Comparison of ENCODE assay signal across 12 cellular contexts in the genomic region with DNA sequence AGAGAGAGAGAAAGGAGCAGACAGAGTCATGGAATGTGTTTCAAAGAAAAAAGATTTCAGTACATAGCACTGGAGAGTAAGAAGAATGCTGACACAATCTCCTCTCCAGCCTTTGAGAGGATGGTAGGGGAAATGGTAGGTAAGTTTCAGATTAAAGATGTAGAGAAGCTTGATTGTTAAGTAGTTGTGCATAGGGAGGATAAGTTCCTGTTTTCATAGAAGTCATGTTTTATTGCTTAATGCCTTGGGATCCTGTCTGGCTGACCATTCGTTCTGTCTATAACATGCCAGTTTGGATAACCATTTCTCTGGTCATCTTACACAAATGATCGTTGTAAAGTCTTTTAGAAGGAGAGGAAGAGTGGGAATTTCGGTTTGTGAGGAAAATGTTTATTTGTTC.
DNase-seq lines count a peak whose midpoint lies in the region; ATAC-seq and TF ChIP-seq lines count a peak whose summit lies in the region.
"Had no signal": no experiment of that assay in that cellular context is flagged by ENCODE, and none has a peak within 500 bp of the region (broad histone marks: within the 10 kb centered on the region; RNA-seq: fewer than 3 reads in every experiment).

No MANE protein-coding gene starts in this region.

- no peaks in the 10 kb centered on the region for H3K4me1 ChIP-seq in parathyroid adenoma
- H3K4me1 ChIP-seq in osteoblast (ENCODE audit: insufficient read depth, low read length): peaks cover 5% of the 10 kb centered on the region
- H3K4me1 ChIP-seq: BLaER1 had no signal

- H3K27me3 Mint-ChIP-seq in T-helper 17 cell: peaks cover 4% of the 10 kb centered on the region
- no peaks in the 10 kb centered on the region for H3K27me3 Mint-ChIP-seq in activated T-cell treated with anti-CD3 and anti-CD28 coated beads, Interleukin-2, amount 50 U/mL, for 24 hours

- H3K4me2 ChIP-seq in parathyroid adenoma (ENCODE audit: low read length) (no peak overlapping the region), osteoblast (ENCODE audit: insufficient read depth, low read length) (no peak overlapping the region)
- H3K4me2 ChIP-seq: BLaER1 had no signal

- H3K27ac Mint-ChIP-seq in T-helper 17 cell: no peak overlapping the region
- H3K27ac Mint-ChIP-seq in activated T-cell treated with anti-CD3 and anti-CD28 coated beads, Interleukin-2, amount 50 U/mL, for 24 hours: no peak overlapping the region

- no peaks in the 10 kb centered on the region for H3K36me3 ChIP-seq in parathyroid adenoma (ENCODE audit: control insufficient read depth, insufficient read depth, low read length)
- no peaks in the 10 kb centered on the region for H3K36me3 ChIP-seq in osteoblast (ENCODE audit: insufficient read depth, low read length)
- H3K36me3 ChIP-seq: BLaER1 had no signal

- no peaks in the 10 kb centered on the region for H3K9me3 Mint-ChIP-seq in activated T-cell treated with anti-CD3 and anti-CD28 coated beads, Interleukin-2, amount 50 U/mL, for 24 hours

- TF ChIP-seq CTCF in parathyroid adenoma (IDR thresholded peaks at IDR 0.05): no peak
- no peak for TF ChIP-seq CTCF in osteoblast (IDR thresholded peaks at IDR 0.05; ENCODE audit: extremely low read depth, low read depth, low read length)

- H3K79me2 ChIP-seq in parathyroid adenoma (no peaks in the 10 kb centered on the region), osteoblast (ENCODE audit: insufficient read depth, low read length) (no peaks in the 10 kb centered on the region)

- H3K36me3 Mint-ChIP-seq in T-helper 17 cell (ENCODE audit: low read depth): no peaks in the 10 kb centered on the region
- no peaks in the 10 kb centered on the region for H3K36me3 Mint-ChIP-seq in activated T-cell treated with anti-CD3 and anti-CD28 coated beads, Interleukin-2, amount 50 U/mL, for 24 hours (ENCODE audit: low read depth)

- H3K27ac ChIP-seq in parathyroid adenoma (no peak overlapping the region), osteoblast (ENCODE audit: low read depth, low read length) (no peak overlapping the region)
- H3K27ac ChIP-seq: BLaER1 had no signal

- H3K4me3 Mint-ChIP-seq in T-helper 17 cell: peak overlapping the region; percentile 1
- H3K4me3 Mint-ChIP-seq in activated T-cell treated with anti-CD3 and anti-CD28 coated beads, Interleukin-2, amount 50 U/mL, for 24 hours: no peak overlapping the region

- H2AFZ ChIP-seq in parathyroid adenoma: peak overlapping the region; percentile 5
- no peak overlapping the region for H2AFZ ChIP-seq in osteoblast (ENCODE audit: low read length)

- H3K27me3 ChIP-seq in parathyroid adenoma (ENCODE audit: control insufficient read depth, insufficient read depth, low read length) (no peaks in the 10 kb centered on the region), osteoblast (ENCODE audit: insufficient read depth, low read length) (no peaks in the 10 kb centered on the region)
- H3K27me3 ChIP-seq: BLaER1 had no signal

- intact Hi-C loops in posterior vena cava (cut with DNase I): no loop called here

- H3K4me3 ChIP-seq in parathyroid adenoma (ENCODE audit: low read depth, low read length): no peak overlapping the region
- H3K4me3 ChIP-seq in osteoblast (ENCODE audit: insufficient read depth, low read length): no peak overlapping the region
- H3K4me3 ChIP-seq: BLaER1 had no signal

- no peaks in the 10 kb centered on the region for H3K4me1 Mint-ChIP-seq in T-helper 17 cell
- H3K4me1 Mint-ChIP-seq in activated T-cell treated with anti-CD3 and anti-CD28 coated beads, Interleukin-2, amount 50 U/mL, for 24 hours (ENCODE audit: low read depth): no peaks in the 10 kb centered on the region

- no peak overlapping the region for H3K9ac ChIP-seq in parathyroid adenoma
- H3K9ac ChIP-seq: BLaER1 had no signal

- DNase-seq in KG1 (lab: John Stamatoyannopoulos, UW) (peak; percentile 9), NOMO-1 treated with DMSO at 0.1 percent for 48 hours (lab: John Stamatoyannopoulos, UW; ENCODE audit: unreplicated experiment) (peak; percentile 83), T-helper 17 cell (no peak), posterior vena cava (ENCODE audit: low spot score) (no peak), osteoblast (ENCODE audit: insufficient read length, low spot score, missing footprints) (no peak)
- DNase-seq in activated T-cell treated with anti-CD3 and anti-CD28 coated beads, Interleukin-2, amount 50 U/mL, for 24 hours: no peak
- DNase-seq: NCI-H1092, NCI-H1694 treated with DMSO at 0.1 percent for 48 hours, NCI-H446 had no signal

- H3K9me3 ChIP-seq in T-helper 17 cell (ENCODE audit: control insufficient read depth, low read length, poor library complexity, severe bottlenecking) (no peaks in the 10 kb centered on the region), parathyroid adenoma (ENCODE audit: control insufficient read depth, low read length) (no peaks in the 10 kb centered on the region), osteoblast (ENCODE audit: low read depth, low read length) (no peaks in the 10 kb centered on the region)
- H3K9me3 ChIP-seq: BLaER1 had no signal

- ATAC-seq in T-helper 17 cell (no peak), esophagus mucosa (no peak)

- no peaks in the 10 kb centered on the region for H4K20me1 ChIP-seq in osteoblast (ENCODE audit: insufficient read depth, low read length)
- H4K20me1 ChIP-seq: BLaER1 had no signal

Comparison
In these comparisons a context has a peak if more than half of its experiments do, and no peak if none do; other contexts are left out.
1. DNase-seq: peak in KG1 (single experiment) and NOMO-1 treated with DMSO at 0.1 percent for 48 hours (single experiment); none in T-helper 17 cell (0 of 3), posterior vena cava (single experiment), activated T-cell treated with anti-CD3 and anti-CD28 coated beads, Interleukin-2, amount 50 U/mL, for 24 hours (single experiment) and osteoblast (single experiment).